15 cellular contexts compared by ENCODE assay signal in genomic region chr7:42726066-42726785, GRCh38.
"Had no signal": no experiment of that assay in that cellular context is flagged by ENCODE, and none has a peak within 500 bp of the region (broad histone marks: within the 10 kb centered on the region; RNA-seq: fewer than 3 reads in every experiment).

No MANE protein-coding gene starts in this region.

- H3K4me3 ChIP-seq: neural progenitor cell, pancreas, skin epidermis, tibial artery, vagina had no signal

- DNase-seq: activated B cell treated with CpG ODN at 0.5 μM for 24 hours; activated CD4-positive, alpha-beta T cell treated with anti-CD3 and anti-CD28 coated beads, Interleukin-2, amount 10 ng/mL, durations not matched to agents 24 days and 14 days; activated CD8-positive, alpha-beta memory T cell treated with anti-CD3 and anti-CD28 coated beads for 24 hours; activated naive CD4-positive, alpha-beta T cell treated with anti-CD3 and anti-CD28 coated beads, Interleukin-2, amount 10 ng/mL, durations not matched to agents 7 days and 5 days; activated T-cell treated with anti-CD3 and anti-CD28 coated beads for 4 hours; amniotic stem cell; endodermal cell; kidney; left ventricle myocardium superior; pancreas; T-helper 2 cell; tibial artery had no signal
